Comparison of ENCODE assay signal across 1 cellular context in genomic region chr16:2340564-2341455, GRCh38.
TF ChIP-seq lines count a peak whose summit lies in the region.

ABCA3 (minus strand) TSS chr16:2340728; CDS start chr16:2326466, 14,262 bp downstream.

TF ChIP-seq in K562, 482 proteins besides CTCF, POLR2A, EP300 and RAD21 (continued from another document and continues in another):
- TF ChIP-seq SIN3A (IDR thresholded peaks at IDR 0.05; ENCODE audit: borderline replicate concordance in 2 of 2, control insufficient read depth in 1 of 2, low read depth in 2 of 2, low read length in 2 of 2), result peak; percentile 77 to 78; a peak in 2 of 4 replicates
- peak; percentile 85; the same call in 1 of the 2 replicates for TF ChIP-seq ZNF224 (CRISPR knock-in tag; IDR thresholded peaks at IDR 0.05)
- no peak for TF ChIP-seq RBM15 (IDR thresholded peaks at IDR 0.05; ENCODE audit: insufficient read depth, low read length)
- no peak for TF ChIP-seq ZNF354B (CRISPR knock-in tag; IDR thresholded peaks at IDR 0.05)
- TF ChIP-seq, protein P1, sequence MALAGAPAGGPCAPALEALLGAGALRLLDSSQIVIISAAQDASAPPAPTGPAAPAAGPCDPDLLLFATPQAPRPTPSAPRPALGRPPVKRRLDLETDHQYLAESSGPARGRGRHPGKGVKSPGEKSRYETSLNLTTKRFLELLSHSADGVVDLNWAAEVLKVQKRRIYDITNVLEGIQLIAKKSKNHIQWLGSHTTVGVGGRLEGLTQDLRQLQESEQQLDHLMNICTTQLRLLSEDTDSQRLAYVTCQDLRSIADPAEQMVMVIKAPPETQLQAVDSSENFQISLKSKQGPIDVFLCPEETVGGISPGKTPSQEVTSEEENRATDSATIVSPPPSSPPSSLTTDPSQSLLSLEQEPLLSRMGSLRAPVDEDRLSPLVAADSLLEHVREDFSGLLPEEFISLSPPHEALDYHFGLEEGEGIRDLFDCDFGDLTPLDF (CRISPR knock-in tag; IDR thresholded peaks at IDR 0.05), result peak; percentile 98
- TF ChIP-seq, protein P2, sequence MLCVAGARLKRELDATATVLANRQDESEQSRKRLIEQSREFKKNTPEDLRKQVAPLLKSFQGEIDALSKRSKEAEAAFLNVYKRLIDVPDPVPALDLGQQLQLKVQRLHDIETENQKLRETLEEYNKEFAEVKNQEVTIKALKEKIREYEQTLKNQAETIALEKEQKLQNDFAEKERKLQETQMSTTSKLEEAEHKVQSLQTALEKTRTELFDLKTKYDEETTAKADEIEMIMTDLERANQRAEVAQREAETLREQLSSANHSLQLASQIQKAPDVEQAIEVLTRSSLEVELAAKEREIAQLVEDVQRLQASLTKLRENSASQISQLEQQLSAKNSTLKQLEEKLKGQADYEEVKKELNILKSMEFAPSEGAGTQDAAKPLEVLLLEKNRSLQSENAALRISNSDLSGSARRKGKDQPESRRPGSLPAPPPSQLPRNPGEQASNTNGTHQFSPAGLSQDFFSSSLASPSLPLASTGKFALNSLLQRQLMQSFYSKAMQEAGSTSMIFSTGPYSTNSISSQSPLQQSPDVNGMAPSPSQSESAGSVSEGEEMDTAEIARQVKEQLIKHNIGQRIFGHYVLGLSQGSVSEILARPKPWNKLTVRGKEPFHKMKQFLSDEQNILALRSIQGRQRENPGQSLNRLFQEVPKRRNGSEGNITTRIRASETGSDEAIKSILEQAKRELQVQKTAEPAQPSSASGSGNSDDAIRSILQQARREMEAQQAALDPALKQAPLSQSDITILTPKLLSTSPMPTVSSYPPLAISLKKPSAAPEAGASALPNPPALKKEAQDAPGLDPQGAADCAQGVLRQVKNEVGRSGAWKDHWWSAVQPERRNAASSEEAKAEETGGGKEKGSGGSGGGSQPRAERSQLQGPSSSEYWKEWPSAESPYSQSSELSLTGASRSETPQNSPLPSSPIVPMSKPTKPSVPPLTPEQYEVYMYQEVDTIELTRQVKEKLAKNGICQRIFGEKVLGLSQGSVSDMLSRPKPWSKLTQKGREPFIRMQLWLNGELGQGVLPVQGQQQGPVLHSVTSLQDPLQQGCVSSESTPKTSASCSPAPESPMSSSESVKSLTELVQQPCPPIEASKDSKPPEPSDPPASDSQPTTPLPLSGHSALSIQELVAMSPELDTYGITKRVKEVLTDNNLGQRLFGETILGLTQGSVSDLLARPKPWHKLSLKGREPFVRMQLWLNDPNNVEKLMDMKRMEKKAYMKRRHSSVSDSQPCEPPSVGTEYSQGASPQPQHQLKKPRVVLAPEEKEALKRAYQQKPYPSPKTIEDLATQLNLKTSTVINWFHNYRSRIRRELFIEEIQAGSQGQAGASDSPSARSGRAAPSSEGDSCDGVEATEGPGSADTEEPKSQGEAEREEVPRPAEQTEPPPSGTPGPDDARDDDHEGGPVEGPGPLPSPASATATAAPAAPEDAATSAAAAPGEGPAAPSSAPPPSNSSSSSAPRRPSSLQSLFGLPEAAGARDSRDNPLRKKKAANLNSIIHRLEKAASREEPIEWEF (CRISPR knock-in tag; IDR thresholded peaks at IDR 0.05), result peak; percentile 57; the same call in 1 of the 2 replicates
- TF ChIP-seq ZNF324 (CRISPR knock-in tag; IDR thresholded peaks at IDR 0.05), result no peak
- TF ChIP-seq, protein P3, sequence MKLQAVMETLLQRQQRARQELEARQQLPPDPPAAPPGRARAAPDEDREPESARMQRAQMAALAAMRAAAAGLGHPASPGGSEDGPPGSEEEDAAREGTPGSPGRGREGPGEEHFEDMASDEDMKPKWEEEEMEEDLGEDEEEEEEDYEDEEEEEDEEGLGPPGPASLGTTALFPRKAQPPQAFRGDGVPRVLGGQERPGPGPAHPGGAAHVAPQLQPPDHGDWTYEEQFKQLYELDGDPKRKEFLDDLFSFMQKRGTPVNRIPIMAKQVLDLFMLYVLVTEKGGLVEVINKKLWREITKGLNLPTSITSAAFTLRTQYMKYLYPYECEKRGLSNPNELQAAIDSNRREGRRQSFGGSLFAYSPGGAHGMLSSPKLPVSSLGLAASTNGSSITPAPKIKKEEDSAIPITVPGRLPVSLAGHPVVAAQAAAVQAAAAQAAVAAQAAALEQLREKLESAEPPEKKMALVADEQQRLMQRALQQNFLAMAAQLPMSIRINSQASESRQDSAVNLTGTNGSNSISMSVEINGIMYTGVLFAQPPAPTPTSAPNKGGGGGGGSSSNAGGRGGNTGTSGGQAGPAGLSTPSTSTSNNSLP (IDR thresholded peaks at IDR 0.05; ENCODE audit: borderline replicate concordance, low read depth, low read length), result 0 out of 2 replicates have a peak, but pooled peaks have one; percentile 3
- 0 out of 2 replicates have a peak, but pooled peaks have one; percentile 30 for TF ChIP-seq ARID1B (IDR thresholded peaks at IDR 0.05)
- no peak for TF ChIP-seq ATF1 (CRISPR knock-in tag; IDR thresholded peaks at IDR 0.05)
- TF ChIP-seq ATF1 (tag; IDR thresholded peaks at IDR 0.05), result peak; percentile 83
- TF ChIP-seq SRSF3 (IDR thresholded peaks at IDR 0.05; ENCODE audit: insufficient read depth, low read length), result no peak
- TF ChIP-seq EGR1 (conservative IDR thresholded peaks at IDR 0.05), result peak; percentile 22; the same call in 1 of the 2 replicates
- peak; percentile 53; the same call in 1 of the 2 replicates for TF ChIP-seq PHF8 (IDR thresholded peaks at IDR 0.05; ENCODE audit: borderline replicate concordance, low read length)
- TF ChIP-seq, protein P4, sequence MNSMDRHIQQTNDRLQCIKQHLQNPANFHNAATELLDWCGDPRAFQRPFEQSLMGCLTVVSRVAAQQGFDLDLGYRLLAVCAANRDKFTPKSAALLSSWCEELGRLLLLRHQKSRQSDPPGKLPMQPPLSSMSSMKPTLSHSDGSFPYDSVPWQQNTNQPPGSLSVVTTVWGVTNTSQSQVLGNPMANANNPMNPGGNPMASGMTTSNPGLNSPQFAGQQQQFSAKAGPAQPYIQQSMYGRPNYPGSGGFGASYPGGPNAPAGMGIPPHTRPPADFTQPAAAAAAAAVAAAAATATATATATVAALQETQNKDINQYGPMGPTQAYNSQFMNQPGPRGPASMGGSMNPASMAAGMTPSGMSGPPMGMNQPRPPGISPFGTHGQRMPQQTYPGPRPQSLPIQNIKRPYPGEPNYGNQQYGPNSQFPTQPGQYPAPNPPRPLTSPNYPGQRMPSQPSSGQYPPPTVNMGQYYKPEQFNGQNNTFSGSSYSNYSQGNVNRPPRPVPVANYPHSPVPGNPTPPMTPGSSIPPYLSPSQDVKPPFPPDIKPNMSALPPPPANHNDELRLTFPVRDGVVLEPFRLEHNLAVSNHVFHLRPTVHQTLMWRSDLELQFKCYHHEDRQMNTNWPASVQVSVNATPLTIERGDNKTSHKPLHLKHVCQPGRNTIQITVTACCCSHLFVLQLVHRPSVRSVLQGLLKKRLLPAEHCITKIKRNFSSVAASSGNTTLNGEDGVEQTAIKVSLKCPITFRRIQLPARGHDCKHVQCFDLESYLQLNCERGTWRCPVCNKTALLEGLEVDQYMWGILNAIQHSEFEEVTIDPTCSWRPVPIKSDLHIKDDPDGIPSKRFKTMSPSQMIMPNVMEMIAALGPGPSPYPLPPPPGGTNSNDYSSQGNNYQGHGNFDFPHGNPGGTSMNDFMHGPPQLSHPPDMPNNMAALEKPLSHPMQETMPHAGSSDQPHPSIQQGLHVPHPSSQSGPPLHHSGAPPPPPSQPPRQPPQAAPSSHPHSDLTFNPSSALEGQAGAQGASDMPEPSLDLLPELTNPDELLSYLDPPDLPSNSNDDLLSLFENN (IDR thresholded peaks at IDR 0.05; ENCODE audit: low read depth in 2 of 2, low read length in 2 of 2), result 0 out of 4 replicates have a peak, but pooled peaks of 1 of the 2 experiments have one; percentile 24
- TF ChIP-seq WHSC1 (IDR thresholded peaks at IDR 0.05; ENCODE audit: low read length), result no peak
- no peak for TF ChIP-seq ZKSCAN3 (CRISPR knock-in tag; IDR thresholded peaks at IDR 0.05)
- TF ChIP-seq CHD4 (IDR thresholded peaks at IDR 0.05; ENCODE audit: insufficient read depth, insufficient replicate concordance, low read depth, low read length, poor library complexity, severe bottlenecking), result peak; percentile 46
- TF ChIP-seq ZNF57 (CRISPR knock-in tag; IDR thresholded peaks at IDR 0.05), result no peak
- TF ChIP-seq ILF3 (IDR thresholded peaks at IDR 0.05; ENCODE audit: borderline replicate concordance), result 0 out of 2 replicates have a peak, but pooled peaks have one; percentile 50
- no peak for TF ChIP-seq TAF15 (IDR thresholded peaks at IDR 0.05; ENCODE audit: low read depth, low read length)
- TF ChIP-seq STAG1 (CRISPR knock-in tag; IDR thresholded peaks at IDR 0.05; ENCODE audit: borderline replicate concordance), result peak; percentile 67; the same call in 1 of the 2 replicates
- TF ChIP-seq NFIC (IDR thresholded peaks at IDR 0.05), result peak; percentile 47
- TF ChIP-seq HIVEP1 (CRISPR knock-in tag; IDR thresholded peaks at IDR 0.05), result no peak
- TF ChIP-seq, protein P5, sequence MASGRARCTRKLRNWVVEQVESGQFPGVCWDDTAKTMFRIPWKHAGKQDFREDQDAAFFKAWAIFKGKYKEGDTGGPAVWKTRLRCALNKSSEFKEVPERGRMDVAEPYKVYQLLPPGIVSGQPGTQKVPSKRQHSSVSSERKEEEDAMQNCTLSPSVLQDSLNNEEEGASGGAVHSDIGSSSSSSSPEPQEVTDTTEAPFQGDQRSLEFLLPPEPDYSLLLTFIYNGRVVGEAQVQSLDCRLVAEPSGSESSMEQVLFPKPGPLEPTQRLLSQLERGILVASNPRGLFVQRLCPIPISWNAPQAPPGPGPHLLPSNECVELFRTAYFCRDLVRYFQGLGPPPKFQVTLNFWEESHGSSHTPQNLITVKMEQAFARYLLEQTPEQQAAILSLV (tag; IDR thresholded peaks at IDR 0.05), result peak; percentile 70; the same call in 1 of the 2 replicates
- TF ChIP-seq ZNF431 (CRISPR knock-in tag; IDR thresholded peaks at IDR 0.05), result peak; percentile 91
- no peak for TF ChIP-seq KAT8 (IDR thresholded peaks at IDR 0.05; ENCODE audit: low read depth)
- peak; percentile 61; the same call in 1 of the 2 replicates for TF ChIP-seq POLR2AphosphoS5 (IDR thresholded peaks at IDR 0.05; ENCODE audit: control insufficient read depth, insufficient read depth, low read depth, low read length)
- TF ChIP-seq NRF1 (conservative IDR thresholded peaks at IDR 0.05 in 1 of 2, IDR thresholded peaks at IDR 0.05 in 1 of 2), result peak; percentile 97 to 98
- peak; percentile 74 for TF ChIP-seq POLR2G (IDR thresholded peaks at IDR 0.05; ENCODE audit: low read depth, low read length)
- TF ChIP-seq RAD51 (IDR thresholded peaks at IDR 0.05; ENCODE audit: borderline replicate concordance, low read depth), result peak; percentile 29; the same call in 1 of the 2 replicates
- TF ChIP-seq ID3 (CRISPR knock-in tag; IDR thresholded peaks at IDR 0.05), result no peak
- peak; percentile 85 for TF ChIP-seq ID3 (tag; IDR thresholded peaks at IDR 0.05)
- peak; percentile 62 for TF ChIP-seq POU5F1 (IDR thresholded peaks at IDR 0.05; ENCODE audit: borderline replicate concordance, low read depth, low read length, partially characterized antibody)
- peak; percentile 29; the same call in 1 of the 2 replicates for TF ChIP-seq ZNF76 (CRISPR knock-in tag; IDR thresholded peaks at IDR 0.05; ENCODE audit: borderline replicate concordance)
- TF ChIP-seq, protein P6, sequence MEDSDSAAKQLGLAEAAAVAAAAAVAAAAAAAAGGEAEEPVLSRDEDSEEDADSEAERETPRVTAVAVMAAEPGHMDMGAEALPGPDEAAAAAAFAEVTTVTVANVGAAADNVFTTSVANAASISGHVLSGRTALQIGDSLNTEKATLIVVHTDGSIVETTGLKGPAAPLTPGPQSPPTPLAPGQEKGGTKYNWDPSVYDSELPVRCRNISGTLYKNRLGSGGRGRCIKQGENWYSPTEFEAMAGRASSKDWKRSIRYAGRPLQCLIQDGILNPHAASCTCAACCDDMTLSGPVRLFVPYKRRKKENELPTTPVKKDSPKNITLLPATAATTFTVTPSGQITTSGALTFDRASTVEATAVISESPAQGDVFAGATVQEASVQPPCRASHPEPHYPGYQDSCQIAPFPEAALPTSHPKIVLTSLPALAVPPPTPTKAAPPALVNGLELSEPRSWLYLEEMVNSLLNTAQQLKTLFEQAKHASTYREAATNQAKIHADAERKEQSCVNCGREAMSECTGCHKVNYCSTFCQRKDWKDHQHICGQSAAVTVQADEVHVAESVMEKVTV (CRISPR knock-in tag; IDR thresholded peaks at IDR 0.05), result peak; percentile 73; the same call in 1 of the 2 replicates
- TF ChIP-seq STAT5B (CRISPR knock-in tag; IDR thresholded peaks at IDR 0.05), result no peak
- TF ChIP-seq ZNF347 (CRISPR knock-in tag; IDR thresholded peaks at IDR 0.05; ENCODE audit: low read depth), result no peak
- TF ChIP-seq, protein P7, sequence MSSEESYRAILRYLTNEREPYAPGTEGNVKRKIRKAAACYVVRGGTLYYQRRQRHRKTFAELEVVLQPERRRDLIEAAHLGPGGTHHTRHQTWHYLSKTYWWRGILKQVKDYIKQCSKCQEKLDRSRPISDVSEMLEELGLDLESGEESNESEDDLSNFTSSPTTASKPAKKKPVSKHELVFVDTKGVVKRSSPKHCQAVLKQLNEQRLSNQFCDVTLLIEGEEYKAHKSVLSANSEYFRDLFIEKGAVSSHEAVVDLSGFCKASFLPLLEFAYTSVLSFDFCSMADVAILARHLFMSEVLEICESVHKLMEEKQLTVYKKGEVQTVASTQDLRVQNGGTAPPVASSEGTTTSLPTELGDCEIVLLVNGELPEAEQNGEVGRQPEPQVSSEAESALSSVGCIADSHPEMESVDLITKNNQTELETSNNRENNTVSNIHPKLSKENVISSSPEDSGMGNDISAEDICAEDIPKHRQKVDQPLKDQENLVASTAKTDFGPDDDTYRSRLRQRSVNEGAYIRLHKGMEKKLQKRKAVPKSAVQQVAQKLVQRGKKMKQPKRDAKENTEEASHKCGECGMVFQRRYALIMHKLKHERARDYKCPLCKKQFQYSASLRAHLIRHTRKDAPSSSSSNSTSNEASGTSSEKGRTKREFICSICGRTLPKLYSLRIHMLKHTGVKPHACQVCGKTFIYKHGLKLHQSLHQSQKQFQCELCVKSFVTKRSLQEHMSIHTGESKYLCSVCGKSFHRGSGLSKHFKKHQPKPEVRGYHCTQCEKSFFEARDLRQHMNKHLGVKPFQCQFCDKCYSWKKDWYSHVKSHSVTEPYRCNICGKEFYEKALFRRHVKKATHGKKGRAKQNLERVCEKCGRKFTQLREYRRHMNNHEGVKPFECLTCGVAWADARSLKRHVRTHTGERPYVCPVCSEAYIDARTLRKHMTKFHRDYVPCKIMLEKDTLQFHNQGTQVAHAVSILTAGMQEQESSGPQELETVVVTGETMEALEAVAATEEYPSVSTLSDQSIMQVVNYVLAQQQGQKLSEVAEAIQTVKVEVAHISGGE (CRISPR knock-in tag; IDR thresholded peaks at IDR 0.05), result no peak
- TF ChIP-seq ZNF589 (CRISPR knock-in tag; IDR thresholded peaks at IDR 0.05; ENCODE audit: low read depth), result peak; percentile 95
- no peak for TF ChIP-seq ZZZ3 (IDR thresholded peaks at IDR 0.05)
- peak; percentile 84; the same call in 1 of the 2 replicates for TF ChIP-seq KLF1 (tag; IDR thresholded peaks at IDR 0.05)
